14 cellular contexts compared by ENCODE assay signal in genomic region chr15:60704717-60705116, GRCh38.
DNase-seq lines count a peak whose midpoint lies in the region; ATAC-seq and TF ChIP-seq lines count a peak whose summit lies in the region.
"Had no signal": no experiment of that assay in that cellular context is flagged by ENCODE, and none has a peak within 500 bp of the region (broad histone marks: within the 10 kb centered on the region; RNA-seq: fewer than 3 reads in every experiment).

No MANE protein-coding gene starts in this region.

- no peak overlapping the region for H3K14ac ChIP-seq in neuronal stem cell (ENCODE audit: low read length)

- H3K36me3 ChIP-seq in right lobe of liver (no peaks in the 10 kb centered on the region), neuronal stem cell (replicated peaks in 1 of 2; ENCODE audit: control insufficient read depth in 2 of 2, insufficient read depth in 2 of 2, low read length in 2 of 2) (no peaks in the 10 kb centered on the region)
- H3K36me3 ChIP-seq: BLaER1 treated with 17β-estradiol and CSF1 and Interleukin-3, amounts not matched to agents 10 nM and 100 nM had no signal

- H3K4me1 ChIP-seq in right lobe of liver, result peaks cover 0 to 4% (median 0%) of the 10 kb centered on the region in 4 donors
- H3K4me1 ChIP-seq in neuronal stem cell (ENCODE audit: control insufficient read depth in 2 of 2, insufficient read depth in 1 of 2, low read depth in 1 of 2, low read length in 2 of 2), result peaks cover 2 to 6% of the 10 kb centered on the region in 2 donors
- H3K4me1 ChIP-seq: Caco-2 had no signal

- H2BK12ac ChIP-seq in neuronal stem cell (ENCODE audit: low read length), result no peak overlapping the region

- no peaks in the 10 kb centered on the region for H3K9me3 Mint-ChIP-seq in activated CD8-positive, alpha-beta memory T cell treated with anti-CD3 and anti-CD28 coated beads, Interleukin-2, amount 10 ng/mL, durations not matched to agents 7 days and 5 days (ENCODE audit: low read depth)

- H3K4me3 Mint-ChIP-seq in activated CD8-positive, alpha-beta memory T cell treated with anti-CD3 and anti-CD28 coated beads, Interleukin-2, amount 10 ng/mL, durations not matched to agents 7 days and 5 days, result peak overlapping the region; percentile 21

- ATAC-seq in activated CD8-positive, alpha-beta memory T cell treated with anti-CD3 and anti-CD28 coated beads, Interleukin-2, amount 10 ng/mL, durations not matched to agents 7 days and 5 days, result no peak
- ATAC-seq in right lobe of liver, result no peak

- no peak for TF ChIP-seq POLR2A in right lobe of liver (IDR thresholded peaks at IDR 0.05)

- no peak overlapping the region for H2BK120ac ChIP-seq in neuronal stem cell (ENCODE audit: low read depth, low read length)

- H3K27me3 ChIP-seq in right lobe of liver, result no peaks in the 10 kb centered on the region
- H3K27me3 ChIP-seq in neuronal stem cell (ENCODE audit: control insufficient read depth in 3 of 3, insufficient read depth in 3 of 3, low read depth in 1 of 3, low read length in 3 of 3), result no peaks in the 10 kb centered on the region
- H3K27me3 ChIP-seq: BLaER1 treated with 17β-estradiol and CSF1 and Interleukin-3, amounts not matched to agents 10 nM and 100 nM had no signal

- H2AFZ ChIP-seq in neuronal stem cell (ENCODE audit: low read length), result no peak overlapping the region

- no peaks in the 10 kb centered on the region for H3K79me1 ChIP-seq in neuronal stem cell (ENCODE audit: low read depth, low read length)

- H3K9ac ChIP-seq in neuronal stem cell (ENCODE audit: low read depth, low read length, poor library complexity), result no peak overlapping the region
- H3K9ac ChIP-seq: BLaER1 treated with 17β-estradiol and CSF1 and Interleukin-3, amounts not matched to agents 10 nM and 100 nM had no signal

- CTCF ChIA-PET in activated CD8-positive, alpha-beta memory T cell treated with anti-CD3 and anti-CD28 coated beads, Interleukin-2, amount 10 ng/mL, durations not matched to agents 7 days and 5 days (lab: Charles Lee), result interaction anchor here (1.6 kb wide), 1 partner anchor 16 kb away, joined by 3 read pairs; no protein-coding TSS in a partner anchor

- H3K27ac ChIP-seq in right lobe of liver (no peak overlapping the region), neuronal stem cell (replicated peaks; ENCODE audit: low read length) (no peak overlapping the region)
- H3K27ac ChIP-seq: BLaER1 treated with 17β-estradiol and CSF1 and Interleukin-3, amounts not matched to agents 10 nM and 100 nM had no signal

- no peak overlapping the region for H3K18ac ChIP-seq in neuronal stem cell (ENCODE audit: low read length)

- no peak overlapping the region for H2BK15ac ChIP-seq in neuronal stem cell (ENCODE audit: low read length)

- peak overlapping the region; percentile 30 for H3K27ac Mint-ChIP-seq in activated CD8-positive, alpha-beta memory T cell treated with anti-CD3 and anti-CD28 coated beads, Interleukin-2, amount 10 ng/mL, durations not matched to agents 7 days and 5 days

- H3K36me3 Mint-ChIP-seq in activated CD8-positive, alpha-beta memory T cell treated with anti-CD3 and anti-CD28 coated beads, Interleukin-2, amount 10 ng/mL, durations not matched to agents 7 days and 5 days, result no peaks in the 10 kb centered on the region

- TF ChIP-seq CTCF in right lobe of liver (IDR thresholded peaks at IDR 0.05), result no peak

- no peak overlapping the region for H2BK5ac ChIP-seq in neuronal stem cell (ENCODE audit: low read length)

- peaks cover 16% of the 10 kb centered on the region for H3K4me1 Mint-ChIP-seq in activated CD8-positive, alpha-beta memory T cell treated with anti-CD3 and anti-CD28 coated beads, Interleukin-2, amount 10 ng/mL, durations not matched to agents 7 days and 5 days

- H3K4me3 ChIP-seq in right lobe of liver (no peak overlapping the region), neuronal stem cell (ENCODE audit: low read length in 2 of 2) (no peak overlapping the region)
- H3K4me3 ChIP-seq: BLaER1 treated with 17β-estradiol and CSF1 and Interleukin-3, amounts not matched to agents 10 nM and 100 nM had no signal

- H2AK5ac ChIP-seq in neuronal stem cell (ENCODE audit: low read depth, low read length), result no peak overlapping the region

- H3K9me3 ChIP-seq in right lobe of liver, result no peaks in the 10 kb centered on the region
- no peaks in the 10 kb centered on the region for H3K9me3 ChIP-seq in neuronal stem cell (replicated peaks in 1 of 2; ENCODE audit: control insufficient read depth in 2 of 2, insufficient read depth in 1 of 2, low read depth in 1 of 2, low read length in 2 of 2)
- H3K9me3 ChIP-seq: BLaER1 treated with 17β-estradiol and CSF1 and Interleukin-3, amounts not matched to agents 10 nM and 100 nM; Caco-2 had no signal

- H3K23ac ChIP-seq in neuronal stem cell (ENCODE audit: low read depth, low read length, poor library complexity), result no peak overlapping the region

- no peak overlapping the region for H4K8ac ChIP-seq in neuronal stem cell (ENCODE audit: low read depth, low read length)

- no peak overlapping the region for H3K4me2 ChIP-seq in neuronal stem cell (ENCODE audit: insufficient read depth, low read length, poor library complexity, severe bottlenecking)
- H3K4me2 ChIP-seq: BLaER1 treated with 17β-estradiol and CSF1 and Interleukin-3, amounts not matched to agents 10 nM and 100 nM had no signal

- intact Hi-C loops in right lobe of liver (cut with DNase I), result no loop called here

- no peak for DNase-seq in activated CD8-positive, alpha-beta memory T cell treated with anti-CD3 and anti-CD28 coated beads, Interleukin-2, amount 10 ng/mL, durations not matched to agents 7 days and 5 days
- DNase-seq in activated CD8-positive, alpha-beta memory T cell treated with anti-CD3 and anti-CD28 coated beads, Interleukin-2, amount 50 U/mL, for 48 hours, result no peak
- peak; percentile 53 for DNase-seq in stimulated activated naive CD4-positive, alpha-beta T cell treated with Interleukin-2 at 50 U/mL for 16 hours (lab: John Stamatoyannopoulos, UW)
- no peak for DNase-seq in stimulated activated naive CD4-positive, alpha-beta T cell (lab: John Stamatoyannopoulos, UW)
- DNase-seq in activated effector memory CD4-positive, alpha-beta T cell treated with Interleukin-2 at 50 U/mL for 16 hours, result peak; percentile 18
- DNase-seq in NCI-H1694 treated with DMSO at 0.1 percent for 48 hours (lab: John Stamatoyannopoulos, UW), result no peak
- no peak for DNase-seq in right lobe of liver
- no peak for DNase-seq in neuronal stem cell (ENCODE audit: low spot score)
- DNase-seq: Caco-2, DMS153, GOT3, NCI-H187 treated with DMSO at 0.1 percent for 48 hours, NCI-H69 had no signal

- peaks cover 5% of the 10 kb centered on the region for H3K27me3 Mint-ChIP-seq in activated CD8-positive, alpha-beta memory T cell treated with anti-CD3 and anti-CD28 coated beads, Interleukin-2, amount 10 ng/mL, durations not matched to agents 7 days and 5 days

- H3K4ac ChIP-seq in neuronal stem cell (ENCODE audit: low read length), result no peak overlapping the region

- H4K91ac ChIP-seq in neuronal stem cell (ENCODE audit: low read depth, low read length, poor library complexity), result no peak overlapping the region

- 90% methylated on average over 10 of the region's 10 CpGs for WGBS in right lobe of liver (ENCODE audit: insufficient coverage, low coverage, low lambda C conversion rate, missing lambda C conversion rate)
- WGBS in neuronal stem cell (ENCODE audit: extremely low coverage in 2 of 2, insufficient read length in 2 of 2, insufficient replicate concordance in 1 of 2), 2 donors, result no CpG with 5 or more reads among the region's 10 CpGs

Comparison
In these comparisons a context has a peak if more than half of its experiments do, and no peak if none do; other contexts are left out.
1. DNase-seq: peak in stimulated activated naive CD4-positive, alpha-beta T cell treated with Interleukin-2 at 50 U/mL for 16 hours (single experiment) and activated effector memory CD4-positive, alpha-beta T cell treated with Interleukin-2 at 50 U/mL for 16 hours (single experiment); none in activated CD8-positive, alpha-beta memory T cell treated with anti-CD3 and anti-CD28 coated beads, Interleukin-2, amount 10 ng/mL, durations not matched to agents 7 days and 5 days (single experiment), activated CD8-positive, alpha-beta memory T cell treated with anti-CD3 and anti-CD28 coated beads, Interleukin-2, amount 50 U/mL, for 48 hours (single experiment), stimulated activated naive CD4-positive, alpha-beta T cell (0 of 6), NCI-H1694 treated with DMSO at 0.1 percent for 48 hours (single experiment), right lobe of liver (0 of 3) and neuronal stem cell (single experiment).